14 cellular contexts compared by ENCODE assay signal in the genomic region with DNA sequence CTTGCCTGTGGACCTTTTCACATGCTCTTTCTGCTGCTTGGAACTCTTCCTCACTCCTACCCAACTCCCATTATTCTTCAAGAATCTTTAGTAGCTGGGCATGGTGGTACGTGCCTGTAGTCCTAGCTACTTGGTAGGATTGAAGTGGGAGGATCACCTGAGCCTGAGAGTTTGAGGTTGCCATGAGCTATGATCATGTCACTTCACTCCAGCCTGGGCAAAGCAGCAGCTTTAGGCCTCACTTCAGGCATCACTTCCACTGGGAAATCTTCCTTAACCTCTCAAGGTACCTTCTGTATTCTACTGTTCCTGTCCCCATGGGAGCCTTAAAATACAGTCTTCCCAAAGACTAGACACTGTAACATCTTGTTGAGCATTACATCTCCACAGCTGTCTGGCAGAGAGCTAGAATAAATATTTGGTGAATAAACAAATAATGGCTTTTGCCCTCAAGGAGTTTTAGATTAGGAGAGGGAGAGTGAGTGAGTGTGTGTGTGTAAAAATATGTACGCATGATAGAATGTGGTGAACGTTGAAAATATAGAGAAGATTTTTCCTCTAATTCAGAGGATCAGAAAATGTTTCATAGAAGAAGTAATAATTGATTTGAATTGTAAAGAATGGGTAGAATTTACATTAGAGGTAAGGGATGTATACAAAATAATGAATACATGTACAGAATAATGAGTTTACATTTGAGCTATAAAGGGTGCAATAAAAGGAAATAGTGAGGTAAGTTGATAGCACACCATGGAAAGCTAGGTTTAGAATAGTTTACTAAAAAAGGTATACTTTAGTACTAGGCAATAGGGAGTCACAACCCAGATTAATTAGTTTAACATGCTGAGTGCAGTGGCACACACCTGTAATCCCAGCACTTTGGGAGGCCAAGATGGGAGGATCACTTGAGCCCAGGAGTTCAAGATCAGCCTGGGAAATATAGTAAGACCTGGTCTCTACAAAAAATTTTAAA. TPM values are rescaled to one million over a fixed set of nuclear protein-coding genes. Genes with fewer than 3 reads are reported as not detected.
DNase-seq lines count a peak whose midpoint lies in the region; ATAC-seq and TF ChIP-seq lines count a peak whose summit lies in the region.
"Had no signal": no experiment of that assay in that cellular context is flagged by ENCODE, and none has a peak within 500 bp of the region (broad histone marks: within the 10 kb centered on the region; RNA-seq: fewer than 3 reads in every experiment).

No MANE protein-coding gene starts in this region.

- CTCF ChIA-PET in MCF 10A (lab: Yijun Ruan, JAX) (interaction anchor here (0.6 to 4.3 kb wide), 10 partner anchors 18 to 368 kb away, joined by 3 to 28 read pairs (median 3); no protein-coding TSS in a partner anchor), mammary epithelial cell (lab: Charles Lee; ENCODE audit: low non-redundant PET) (no interaction called here)

- in situ Hi-C loops in mammary epithelial cell (cut with MboI; ENCODE audit: low sequenced_read_pairs in 2 of 2), result no loop called here

- H3K36me3 Mint-ChIP-seq in MCF 10A (ENCODE audit: insufficient read depth, unreplicated experiment) (peaks cover 11% of the 10 kb centered on the region), glutamatergic neuron (ENCODE audit: unreplicated experiment) (peaks cover 3% of the 10 kb centered on the region)

- no peak overlapping the region for H3K4me3 Mint-ChIP-seq in MCF 10A (ENCODE audit: unreplicated experiment)
- no peak overlapping the region for H3K4me3 Mint-ChIP-seq in glutamatergic neuron (ENCODE audit: unreplicated experiment)
- H3K4me3 Mint-ChIP-seq: activated CD4-positive, alpha-beta T cell treated with anti-CD3 and anti-CD28 coated beads, Interleukin-2, amount 10 ng/mL, durations not matched to agents 7 days and 5 days; T-helper 1 cell treated with Interleukin-12 subunit alpha and Interleukin-12 subunit beta and Interleukin-4 antibody, amounts not matched to agents 30 μg/mL and 1 μg/mL, for 36 hours had no signal

- H3K79me2 ChIP-seq in mammary epithelial cell (ENCODE audit: insufficient read depth, low read length), result no peaks in the 10 kb centered on the region

- H3K27me3 ChIP-seq in mammary epithelial cell (ENCODE audit: insufficient read depth, low read length) (no peaks in the 10 kb centered on the region), tibial artery (no peaks in the 10 kb centered on the region)

- WGBS in mammary epithelial cell (ENCODE audit: low coverage, missing lambda C conversion rate), result 50% methylated on average over 2 of the region's 3 CpGs

- DNase-seq in MCF 10A (ENCODE audit: unreplicated experiment) (peak; percentile 34), mammary epithelial cell (no peak), NCI-H526 treated with DMSO at 0.1 percent for 48 hours (lab: John Stamatoyannopoulos, UW) (peak; percentile 75), glutamatergic neuron (no peak), tibial artery (no peak), amygdala (lab: John Stamatoyannopoulos, UW) (no peak), glomerular visceral epithelial cell (ENCODE audit: extremely low spot score) (no peak)
- DNase-seq: activated CD4-positive, alpha-beta T cell treated with anti-CD3 and anti-CD28 coated beads, Interleukin-2, amount 10 ng/mL, durations not matched to agents 7 days and 5 days; EL; NCI-H446; stimulated activated CD4-positive, alpha-beta T cell treated with anti-CD3 and anti-CD28 coated beads, Interleukin-4, amount 100 ng/mL, for 4 hours; stimulated activated naive CD4-positive, alpha-beta T cell had no signal

- dilution Hi-C loops in mammary epithelial cell (cut with HindIII; ENCODE audit: low sequenced_read_pairs), result no loop called here

- H3K9me3 Mint-ChIP-seq in MCF 10A (ENCODE audit: unreplicated experiment) (no peaks in the 10 kb centered on the region), glutamatergic neuron (ENCODE audit: unreplicated experiment) (peaks cover 4% of the 10 kb centered on the region)
- H3K9me3 Mint-ChIP-seq: activated CD4-positive, alpha-beta T cell treated with anti-CD3 and anti-CD28 coated beads, Interleukin-2, amount 10 ng/mL, durations not matched to agents 7 days and 5 days; T-helper 1 cell treated with Interleukin-12 subunit alpha and Interleukin-12 subunit beta and Interleukin-4 antibody, amounts not matched to agents 30 μg/mL and 1 μg/mL, for 36 hours had no signal

- ATAC-seq in HG03378 (IDR thresholded peaks at IDR 0.05; ENCODE audit: unreplicated experiment), result no peak

- H3K27ac Mint-ChIP-seq in MCF 10A (ENCODE audit: low read depth, unreplicated experiment) (no peak overlapping the region), glutamatergic neuron (ENCODE audit: unreplicated experiment) (peak overlapping the region; percentile 12)
- H3K27ac Mint-ChIP-seq: activated CD4-positive, alpha-beta T cell treated with anti-CD3 and anti-CD28 coated beads, Interleukin-2, amount 10 ng/mL, durations not matched to agents 7 days and 5 days; T-helper 1 cell treated with Interleukin-12 subunit alpha and Interleukin-12 subunit beta and Interleukin-4 antibody, amounts not matched to agents 30 μg/mL and 1 μg/mL, for 36 hours had no signal

- no peaks in the 10 kb centered on the region for H3K4me1 ChIP-seq in mammary epithelial cell (ENCODE audit: insufficient read depth, low read length)
- peaks cover 0 to 78% (median 18%) of the 10 kb centered on the region in 4 donors for H3K4me1 ChIP-seq in tibial artery

- intact Hi-C loops in MCF 10A (cut with micrococcal nuclease), result no loop called here
- intact Hi-C loops in mammary epithelial cell (cut with micrococcal nuclease), result loop anchor here (5.0 to 10.0 kb wide), 2 partner anchors 56 to 449 kb away; no protein-coding TSS in a partner anchor
- intact Hi-C loops in tibial artery (cut with DNase I; ENCODE audit: low total_unique reads), result loop anchor here (10.0 kb wide), 1 partner anchor 59 kb away; the partner anchor contains the start of gene STK38L

- H3K27me3 Mint-ChIP-seq in MCF 10A (ENCODE audit: insufficient read depth, unreplicated experiment) (no peaks in the 10 kb centered on the region), glutamatergic neuron (ENCODE audit: unreplicated experiment) (no peaks in the 10 kb centered on the region)
- H3K27me3 Mint-ChIP-seq: activated CD4-positive, alpha-beta T cell treated with anti-CD3 and anti-CD28 coated beads, Interleukin-2, amount 10 ng/mL, durations not matched to agents 7 days and 5 days had no signal

- H3K4me1 Mint-ChIP-seq in MCF 10A (ENCODE audit: insufficient read depth, unreplicated experiment) (peaks cover 10% of the 10 kb centered on the region), glutamatergic neuron (ENCODE audit: low read depth, unreplicated experiment) (no peaks in the 10 kb centered on the region)

- no peak overlapping the region for H3K9ac ChIP-seq in mammary epithelial cell (ENCODE audit: insufficient read depth, low read length)

- no peak overlapping the region for H2AFZ ChIP-seq in mammary epithelial cell (ENCODE audit: low read depth, low read length)

- H3K4me3 ChIP-seq in mammary epithelial cell (replicated peaks in 1 of 3; ENCODE audit: insufficient read depth in 1 of 3, low read depth in 2 of 3, low read length in 3 of 3), result no peak overlapping the region
- no peak overlapping the region for H3K4me3 ChIP-seq in tibial artery

- BruUV-seq in MCF 10A (replicated peaks; lab: Mats Ljungman, UMichigan) (no TSS peak), mammary epithelial cell (replicated peaks; lab: Mats Ljungman, UMichigan) (no TSS peak)

- H3K9me3 ChIP-seq in mammary epithelial cell (replicated peaks; ENCODE audit: insufficient read depth, low read length), result no peaks in the 10 kb centered on the region
- no peaks in the 10 kb centered on the region for H3K9me3 ChIP-seq in tibial artery

- H3K4me2 ChIP-seq in mammary epithelial cell (ENCODE audit: insufficient read depth, low read depth, low read length), result no peak overlapping the region

- POLR2A ChIA-PET in MCF 10A (lab: Yijun Ruan, JAX), result interaction anchor here (0.7 to 3.7 kb wide), 4 partner anchors 13 to 331 kb away, joined by 3 to 14 read pairs (median 4); partner anchors contain the start of gene TM7SF3

- H3K27ac ChIP-seq in mammary epithelial cell (ENCODE audit: insufficient read depth, low read depth, low read length) (no peak overlapping the region), tibial artery (peak overlapping the region; percentile 45 to 57)

- H3K36me3 ChIP-seq in mammary epithelial cell (ENCODE audit: insufficient read depth, low read length) (peaks cover 8% of the 10 kb centered on the region), tibial artery (peaks cover 12 to 35% (median 22%) of the 10 kb centered on the region in 3 donors)

- TF ChIP-seq CTCF in MCF 10A (IDR thresholded peaks at IDR 0.05; ENCODE audit: unreplicated experiment), result no peak
- TF ChIP-seq CTCF in mammary epithelial cell (conservative IDR thresholded peaks at IDR 0.05 in 1 of 2, IDR thresholded peaks at IDR 0.05 in 1 of 2; ENCODE audit: extremely low read depth in 1 of 2, insufficient read depth in 1 of 2, low read depth in 1 of 2, low read length in 2 of 2), result no peak
- no peak for TF ChIP-seq CTCF in glutamatergic neuron (IDR thresholded peaks at IDR 0.05; ENCODE audit: partially characterized antibody, unreplicated experiment)
- TF ChIP-seq CTCF in tibial artery (IDR thresholded peaks at IDR 0.05), result no peak

- no peaks in the 10 kb centered on the region for H4K20me1 ChIP-seq in mammary epithelial cell (ENCODE audit: insufficient read depth, low read length)

RNA-seq across cellular contexts. Expression of gene BMAL2, which starts 29.2 kb away (rescaled TPM):
- 18.0 and 20.0 TPM in 2 replicates for total RNA-seq in MCF 10A (2022)
- 10 to 100 TPM in 1 of 2 donors, 1 to 10 TPM in 1; 8.8 to 51.6 TPM for total RNA-seq in mammary epithelial cell
- polyA plus RNA-seq in mammary epithelial cell, result 12.7 TPM
- polyA minus RNA-seq in mammary epithelial cell, result 21.8 TPM
- 5.3 TPM for total RNA-seq in glutamatergic neuron (ENCODE audit: unreplicated experiment)

RNA-seq across cellular contexts. Expression of gene STK38L, which starts 59.3 kb away (rescaled TPM):
- total RNA-seq in MCF 10A (2022) (18.1 and 19.9 TPM in 2 replicates), mammary epithelial cell (10 to 100 TPM; 30.9 to 33.2 TPM), glutamatergic neuron (ENCODE audit: unreplicated experiment) (31.4 TPM)
- polyA plus RNA-seq in mammary epithelial cell, result 5.3 TPM
- 9.0 TPM for polyA minus RNA-seq in mammary epithelial cell

Comparison
In these comparisons a context has a peak if more than half of its experiments do, and no peak if none do; other contexts are left out.
1. DNase-seq: peak in MCF 10A (single experiment) and NCI-H526 treated with DMSO at 0.1 percent for 48 hours (single experiment); none in mammary epithelial cell (single experiment), glutamatergic neuron (single experiment), tibial artery (0 of 2), amygdala (0 of 56) and glomerular visceral epithelial cell (single experiment).